ENCODE assay signal across 11 cellular contexts in genomic region chr7:120064565-120064964, GRCh38.
A peak's percentile ranks its signal among the peaks of the same experiment; 100 is the strongest.
DNase-seq lines count a peak whose midpoint lies in the region; ATAC-seq and TF ChIP-seq lines count a peak whose summit lies in the region.
"Had no signal": no experiment of that assay in that cellular context is flagged by ENCODE, and none has a peak within 500 bp of the region (broad histone marks: within the 10 kb centered on the region; RNA-seq: fewer than 3 reads in every experiment).

No MANE protein-coding gene starts in this region.

- H3K4me3 ChIP-seq in GM12864 (ENCODE audit: low read depth, low read length) (no peak overlapping the region), fibroblast of lung (replicated peaks in 1 of 4; ENCODE audit: control extremely low read depth in 1 of 4, insufficient read depth in 1 of 4, low read depth in 3 of 4, low read length in 4 of 4) (no peak overlapping the region), MG63 (no peak overlapping the region)
- H3K4me3 ChIP-seq: thoracic aorta had no signal

- H3K36me3 Mint-ChIP-seq in type B pancreatic cell, result no peaks in the 10 kb centered on the region
- H3K36me3 Mint-ChIP-seq: CD4-positive, CD25-positive, alpha-beta regulatory T cell had no signal

- H3K79me2 ChIP-seq in fibroblast of lung (ENCODE audit: control insufficient read depth, insufficient read depth, low read length), result no peaks in the 10 kb centered on the region

- H3K36me3 ChIP-seq in fibroblast of lung (ENCODE audit: control insufficient read depth, insufficient read depth, low read length), result no peaks in the 10 kb centered on the region
- H3K36me3 ChIP-seq in MG63, result no peaks in the 10 kb centered on the region
- H3K36me3 ChIP-seq: thoracic aorta had no signal

- H3K27me3 ChIP-seq in fibroblast of lung (ENCODE audit: control insufficient read depth, insufficient read depth, low read length) (no peaks in the 10 kb centered on the region), MG63 (no peaks in the 10 kb centered on the region)

- TF ChIP-seq CTCF in GM12864 (IDR thresholded peaks at IDR 0.05; ENCODE audit: low read depth, low read length, missing control alignments) (no peak), fibroblast of lung (conservative IDR thresholded peaks at IDR 0.05 in 1 of 2, IDR thresholded peaks at IDR 0.05 in 1 of 2; ENCODE audit: low read depth in 1 of 2, low read length in 2 of 2) (no peak), type B pancreatic cell (conservative IDR thresholded peaks at IDR 0.05) (no peak)

- no peak overlapping the region for H3K27ac Mint-ChIP-seq in type B pancreatic cell
- H3K27ac Mint-ChIP-seq: CD4-positive, CD25-positive, alpha-beta regulatory T cell had no signal

- no peak overlapping the region for H3K4me2 ChIP-seq in fibroblast of lung (ENCODE audit: extremely low read depth, insufficient read depth, low read length)

- H3K9me3 Mint-ChIP-seq in type B pancreatic cell, result peaks cover 11% of the 10 kb centered on the region

- no peak overlapping the region for H2AFZ ChIP-seq in fibroblast of lung (ENCODE audit: low read length)

- no peaks in the 10 kb centered on the region for H3K27me3 Mint-ChIP-seq in type B pancreatic cell
- H3K27me3 Mint-ChIP-seq: CD4-positive, CD25-positive, alpha-beta regulatory T cell had no signal

- no peaks in the 10 kb centered on the region for H4K20me1 ChIP-seq in fibroblast of lung (ENCODE audit: control insufficient read depth, extremely low read depth, insufficient read depth, low read length)

- H3K9me3 ChIP-seq in fibroblast of lung (ENCODE audit: control insufficient read depth, insufficient read depth, low read depth, low read length) (no peaks in the 10 kb centered on the region), MG63 (no peaks in the 10 kb centered on the region)
- H3K9me3 ChIP-seq: thoracic aorta had no signal

- peak; percentile 75 for ATAC-seq in GM21381 (IDR thresholded peaks at IDR 0.05; ENCODE audit: unreplicated experiment)
- ATAC-seq in HG03196 (IDR thresholded peaks at IDR 0.05; ENCODE audit: unreplicated experiment), result peak; percentile 78

- DNase-seq in GM12864 (ENCODE audit: low read depth), result peak; percentile 13
- DNase-seq in fibroblast of lung (ENCODE audit: low read depth in 2 of 2), result peak; percentile 53 to 89
- no peak for DNase-seq in type B pancreatic cell (ENCODE audit: extremely low spot score, unreplicated experiment)
- no peak for DNase-seq in activated CD8-positive, alpha-beta memory T cell treated with anti-CD3 and anti-CD28 coated beads for 24 hours
- DNase-seq in DMS153 (lab: John Stamatoyannopoulos, UW), result no peak
- no peak for DNase-seq in MG63
- DNase-seq: CD4-positive, CD25-positive, alpha-beta regulatory T cell; NCI-H1048 had no signal

- H3K27ac ChIP-seq in fibroblast of lung (ENCODE audit: insufficient read depth, low read length), result peak overlapping the region; percentile 37
- H3K27ac ChIP-seq: thoracic aorta had no signal

- no peaks in the 10 kb centered on the region for H3K4me1 Mint-ChIP-seq in type B pancreatic cell (ENCODE audit: unreplicated experiment)
- H3K4me1 Mint-ChIP-seq: CD4-positive, CD25-positive, alpha-beta regulatory T cell had no signal

- H3K9ac ChIP-seq in fibroblast of lung (ENCODE audit: insufficient read depth, low read length), result no peak overlapping the region

- no peaks in the 10 kb centered on the region for H3K4me1 ChIP-seq in fibroblast of lung (ENCODE audit: control insufficient read depth, extremely low read depth, insufficient read depth, low read length)

- H3K4me3 Mint-ChIP-seq in type B pancreatic cell, result no peak overlapping the region
- H3K4me3 Mint-ChIP-seq: CD4-positive, CD25-positive, alpha-beta regulatory T cell had no signal

Comparison
In these comparisons a context has a peak if more than half of its experiments do, and no peak if none do; other contexts are left out.
1. DNase-seq: peak in GM12864 (single experiment) and fibroblast of lung (2 of 2); none in type B pancreatic cell (single experiment), activated CD8-positive, alpha-beta memory T cell treated with anti-CD3 and anti-CD28 coated beads for 24 hours (single experiment), DMS153 (single experiment) and MG63 (single experiment).